Comparison of ENCODE assay signal across 15 cellular contexts in genomic region chr9:121674952-121675351, GRCh38. TPM values are rescaled to one million over a fixed set of nuclear protein-coding genes. Genes with fewer than 3 reads are reported as not detected.
DNase-seq lines count a peak whose midpoint lies in the region; ATAC-seq and TF ChIP-seq lines count a peak whose summit lies in the region.
"Had no signal": no experiment of that assay in that cellular context is flagged by ENCODE, and none has a peak within 500 bp of the region (broad histone marks: within the 10 kb centered on the region; RNA-seq: fewer than 3 reads in every experiment).

No MANE protein-coding gene starts in this region.

- H3K9me3 Mint-ChIP-seq in activated CD8-positive, alpha-beta T cell treated with anti-CD3 and anti-CD28 coated beads for 36 hours, result no peaks in the 10 kb centered on the region
- H3K9me3 Mint-ChIP-seq in activated CD8-positive, alpha-beta T cell treated with anti-CD3 and anti-CD28 coated beads, Interleukin-2, amount 10 ng/mL, durations not matched to agents 7 days and 5 days (ENCODE audit: insufficient read depth), result no peaks in the 10 kb centered on the region
- H3K9me3 Mint-ChIP-seq: activated T-cell treated with anti-CD3 and anti-CD28 coated beads, Interleukin-2, amount 50 U/mL, for 24 hours had no signal

- CTCF ChIA-PET in activated CD8-positive, alpha-beta T cell treated with anti-CD3 and anti-CD28 coated beads for 36 hours (lab: Charles Lee), result interaction anchor here (1.8 kb wide), 1 partner anchor 9 kb away, joined by 6 read pairs; no protein-coding TSS in a partner anchor
- CTCF ChIA-PET in activated CD8-positive, alpha-beta T cell treated with anti-CD3 and anti-CD28 coated beads, Interleukin-2, amount 10 ng/mL, durations not matched to agents 7 days and 5 days (lab: Charles Lee), result no interaction called here
- CTCF ChIA-PET in SK-N-SH (lab: Yijun Ruan, JAX), result interaction anchor here (0.6 to 13.8 kb wide), 10 partner anchors 10 to 124 kb away, joined by 3 to 194 read pairs (median 4); no protein-coding TSS in a partner anchor

- no peak for TF ChIP-seq EP300 in SK-N-SH (IDR thresholded peaks at IDR 0.05; ENCODE audit: borderline replicate concordance in 1 of 2, low read depth in 1 of 2, low read length in 1 of 2)

- no peaks in the 10 kb centered on the region for H3F3A ChIP-seq in SK-N-SH (replicated peaks; ENCODE audit: insufficient read depth)

- H3K4me1 Mint-ChIP-seq in activated CD8-positive, alpha-beta T cell treated with anti-CD3 and anti-CD28 coated beads for 36 hours (ENCODE audit: low read depth), result no peaks in the 10 kb centered on the region
- no peaks in the 10 kb centered on the region for H3K4me1 Mint-ChIP-seq in activated CD8-positive, alpha-beta T cell treated with anti-CD3 and anti-CD28 coated beads, Interleukin-2, amount 10 ng/mL, durations not matched to agents 7 days and 5 days (ENCODE audit: low read depth)

- no peaks in the 10 kb centered on the region for H3K79me2 ChIP-seq in SK-N-SH (ENCODE audit: insufficient read depth)

- H3K9ac ChIP-seq in SK-N-SH, result no peak overlapping the region

- no peaks in the 10 kb centered on the region for H3K27me3 ChIP-seq in SK-N-SH (ENCODE audit: insufficient read depth)
- H3K27me3 ChIP-seq in foreskin keratinocyte, result peaks cover 25% of the 10 kb centered on the region
- H3K27me3 ChIP-seq in spleen (replicated peaks in 1 of 7), result peaks cover 0 to 3% (median 0%) of the 10 kb centered on the region in 7 donors
- H3K27me3 ChIP-seq: heart right ventricle, upper lobe of left lung had no signal

- ATAC-seq in activated CD8-positive, alpha-beta T cell treated with anti-CD3 and anti-CD28 coated beads for 36 hours, result no peak
- ATAC-seq in activated CD8-positive, alpha-beta T cell treated with anti-CD3 and anti-CD28 coated beads, Interleukin-2, amount 10 ng/mL, durations not matched to agents 7 days and 5 days, result no peak
- ATAC-seq in foreskin keratinocyte, result peak; percentile 62
- no peak for ATAC-seq in GM18517 (IDR thresholded peaks at IDR 0.05; ENCODE audit: unreplicated experiment)

- no peaks in the 10 kb centered on the region for H3K36me3 ChIP-seq in SK-N-SH (replicated peaks in 1 of 2; ENCODE audit: control insufficient read depth in 1 of 2, insufficient read depth in 2 of 2, low read length in 1 of 2)
- peaks cover 0 to 5% (median 0%) of the 10 kb centered on the region in 6 donors for H3K36me3 ChIP-seq in spleen

- TF ChIP-seq RAD21 in SK-N-SH (IDR thresholded peaks at IDR 0.05; ENCODE audit: low read length), result no peak

- peaks cover 6% of the 10 kb centered on the region; the same call in 1 of the 2 replicates for H4K20me1 ChIP-seq in SK-N-SH (ENCODE audit: insufficient read depth)

- TF ChIP-seq CTCF in activated CD8-positive, alpha-beta T cell treated with anti-CD3 and anti-CD28 coated beads for 36 hours (IDR thresholded peaks at IDR 0.05), result no peak
- TF ChIP-seq CTCF in SK-N-SH (IDR thresholded peaks at IDR 0.05) (no peak), foreskin keratinocyte (conservative IDR thresholded peaks at IDR 0.05) (no peak), spleen (IDR thresholded peaks at IDR 0.05 in 8 of 11, conservative IDR thresholded peaks at IDR 0.05 in 3 of 11) (no peak)

- H3K4me3 Mint-ChIP-seq in activated CD8-positive, alpha-beta T cell treated with anti-CD3 and anti-CD28 coated beads for 36 hours, result no peak overlapping the region
- H3K4me3 Mint-ChIP-seq in activated CD8-positive, alpha-beta T cell treated with anti-CD3 and anti-CD28 coated beads, Interleukin-2, amount 10 ng/mL, durations not matched to agents 7 days and 5 days, result no peak overlapping the region
- H3K4me3 Mint-ChIP-seq: activated T-cell treated with anti-CD3 and anti-CD28 coated beads, Interleukin-2, amount 50 U/mL, for 24 hours had no signal

- peaks cover 8% of the 10 kb centered on the region for H3K27me3 Mint-ChIP-seq in activated CD8-positive, alpha-beta T cell treated with anti-CD3 and anti-CD28 coated beads for 36 hours
- H3K27me3 Mint-ChIP-seq in activated CD8-positive, alpha-beta T cell treated with anti-CD3 and anti-CD28 coated beads, Interleukin-2, amount 10 ng/mL, durations not matched to agents 7 days and 5 days (ENCODE audit: low read depth), result peaks cover 2% of the 10 kb centered on the region

- 40% methylated on average over 4 of the region's 6 CpGs for WGBS in SK-N-SH (ENCODE audit: low lambda C conversion rate)
- 39 to 68% (median 50%) methylated on average over 5 to 6 of the region's 6 CpGs for WGBS in spleen, 5 donors

- H3K27ac ChIP-seq in SK-N-SH (ENCODE audit: low read depth in 2 of 2, low read length in 1 of 2) (no peak overlapping the region; a peak in 1 of 4 replicates), foreskin keratinocyte (no peak overlapping the region), spleen (no peak overlapping the region)
- H3K27ac ChIP-seq: upper lobe of left lung had no signal

- no peak overlapping the region for H3K27ac Mint-ChIP-seq in activated CD8-positive, alpha-beta T cell treated with anti-CD3 and anti-CD28 coated beads for 36 hours
- H3K27ac Mint-ChIP-seq in activated CD8-positive, alpha-beta T cell treated with anti-CD3 and anti-CD28 coated beads, Interleukin-2, amount 10 ng/mL, durations not matched to agents 7 days and 5 days, result no peak overlapping the region
- H3K27ac Mint-ChIP-seq: activated T-cell treated with anti-CD3 and anti-CD28 coated beads, Interleukin-2, amount 50 U/mL, for 24 hours had no signal

- H3K9me3 ChIP-seq in SK-N-SH (no peaks in the 10 kb centered on the region), spleen (no peaks in the 10 kb centered on the region)
- H3K9me3 ChIP-seq: upper lobe of left lung had no signal

- intact Hi-C loops in activated CD8-positive, alpha-beta T cell treated with anti-CD3 and anti-CD28 coated beads for 36 hours (cut with micrococcal nuclease), result no loop called here
- intact Hi-C loops in spleen (cut with DNase I; ENCODE audit: low total_unique reads), result no loop called here

- TF ChIP-seq POLR2A in spleen (IDR thresholded peaks at IDR 0.05), result no peak

- H3K4me1 ChIP-seq in SK-N-SH (ENCODE audit: control insufficient read depth in 1 of 2, insufficient read depth in 2 of 2, low read depth in 1 of 2, low read length in 1 of 2), result peaks cover 19 to 25% of the 10 kb centered on the region in 2 experiments; a peak in 3 of 4 replicates
- no peaks in the 10 kb centered on the region for H3K4me1 ChIP-seq in foreskin keratinocyte
- peaks cover 0 to 5% (median 0%) of the 10 kb centered on the region in 6 donors for H3K4me1 ChIP-seq in spleen
- H3K4me1 ChIP-seq: upper lobe of left lung had no signal

- no peak overlapping the region for H2AFZ ChIP-seq in SK-N-SH (ENCODE audit: low read depth)

- H3K4me3 ChIP-seq in SK-N-SH (ENCODE audit: low read depth in 2 of 2, low read length in 1 of 2), result no peak overlapping the region
- no peak overlapping the region for H3K4me3 ChIP-seq in spleen
- H3K4me3 ChIP-seq: heart right ventricle, lung, upper lobe of left lung had no signal

- POLR2A ChIA-PET in activated CD8-positive, alpha-beta T cell treated with anti-CD3 and anti-CD28 coated beads for 36 hours (lab: Charles Lee), result no interaction called here
- POLR2A ChIA-PET in activated CD8-positive, alpha-beta T cell treated with anti-CD3 and anti-CD28 coated beads, Interleukin-2, amount 10 ng/mL, durations not matched to agents 7 days and 5 days (lab: Charles Lee), result no interaction called here
- POLR2A ChIA-PET in SK-N-SH (lab: Yijun Ruan, JAX), result no interaction called here

- peak overlapping the region; percentile 54; the same call in 1 of the 2 replicates for H3K4me2 ChIP-seq in SK-N-SH

- H3K9me2 ChIP-seq in SK-N-SH, result no peaks in the 10 kb centered on the region

- H3K36me3 Mint-ChIP-seq in activated CD8-positive, alpha-beta T cell treated with anti-CD3 and anti-CD28 coated beads for 36 hours (ENCODE audit: low read depth), result no peaks in the 10 kb centered on the region
- H3K36me3 Mint-ChIP-seq in activated CD8-positive, alpha-beta T cell treated with anti-CD3 and anti-CD28 coated beads, Interleukin-2, amount 10 ng/mL, durations not matched to agents 7 days and 5 days (ENCODE audit: low read depth), result no peaks in the 10 kb centered on the region

- peak; percentile 20 for DNase-seq in activated CD8-positive, alpha-beta T cell treated with anti-CD3 and anti-CD28 coated beads for 36 hours
- DNase-seq in activated CD8-positive, alpha-beta T cell treated with anti-CD3 and anti-CD28 coated beads, Interleukin-2, amount 10 ng/mL, durations not matched to agents 7 days and 5 days, result no peak
- no peak for DNase-seq in SK-N-SH
- no peak for DNase-seq in foreskin keratinocyte
- peak; percentile 1 for DNase-seq in spleen
- DNase-seq in SIG-M5 (lab: John Stamatoyannopoulos, UW), result no peak
- no peak for DNase-seq in activated gamma-delta T cell (lab: John Stamatoyannopoulos, UW)
- DNase-seq: activated CD4-positive, CD25-positive, alpha-beta regulatory T cell; activated T-cell treated with anti-CD3 and anti-CD28 coated beads, Interleukin-2, amount 50 U/mL, for 24 hours; heart right ventricle; NCI-H146; NCI-H748 treated with DMSO at 0.1 percent for 48 hours; upper lobe of left lung had no signal

TF ChIP-seq in SK-N-SH, 30 proteins besides CTCF, POLR2A, EP300 and RAD21:
- peak; percentile 80 for TF ChIP-seq FOSL2 (IDR thresholded peaks at IDR 0.05; ENCODE audit: borderline replicate concordance, low read depth)
- TF ChIP-seq CHD2 (IDR thresholded peaks at IDR 0.05; ENCODE audit: low read length, partially characterized antibody), result no peak
- TF ChIP-seq TCF12 (IDR thresholded peaks at IDR 0.05), result peak; percentile 18; the same call in 1 of the 2 replicates
- peak; percentile 73 for TF ChIP-seq PBX3 (IDR thresholded peaks at IDR 0.05)
- TF ChIP-seq JUND (IDR thresholded peaks at IDR 0.05), result peak; percentile 58
TF ChIP-seq in SK-N-SH: peak in this region for 4.

RNA-seq across cellular contexts. Expression of gene DAB2IP, which starts 23.5 kb away (rescaled TPM):
- 1 to 10 TPM in 1 of 2 experiments, under 1 TPM in 1; 0.54 to 1.5 TPM for total RNA-seq in activated CD8-positive, alpha-beta T cell treated with anti-CD3 and anti-CD28 coated beads for 36 hours
- total RNA-seq in activated CD8-positive, alpha-beta T cell treated with anti-CD3 and anti-CD28 coated beads, Interleukin-2, amount 10 ng/mL, durations not matched to agents 7 days and 5 days, result under 1 TPM; 0.08 to 0.13 TPM
- polyA plus RNA-seq in SK-N-SH (2012; rRNA removed) (21.4 and 25.4 TPM in 2 replicates), foreskin keratinocyte (12.5 and 14.1 TPM in 2 replicates), spleen (10 to 100 TPM in 1 of 3 donors, 1 to 10 TPM in 2; 5.0 to 24.2 (median 6.0) TPM)
- polyA plus RNA-seq in SK-N-SH (2012; cell fraction: cytosol; rRNA removed), result 9.4 and 15.4 TPM in 2 replicates
- 30.4 and 34.4 TPM in 2 replicates for polyA plus RNA-seq in SK-N-SH (2012; cell fraction: nucleus; rRNA removed)
- total RNA-seq in foreskin keratinocyte (26.5 and 26.6 TPM in 2 replicates), spleen (10 to 100 TPM; 34.1 to 83.0 (median 48.5) TPM)

Comparison
In these comparisons a context has a peak if more than half of its experiments do, and no peak if none do; other contexts are left out.
1. DNase-seq: peak in activated CD8-positive, alpha-beta T cell treated with anti-CD3 and anti-CD28 coated beads for 36 hours (single experiment) and spleen (single experiment); none in activated CD8-positive, alpha-beta T cell treated with anti-CD3 and anti-CD28 coated beads, Interleukin-2, amount 10 ng/mL, durations not matched to agents 7 days and 5 days (single experiment), SK-N-SH (single experiment), foreskin keratinocyte (0 of 2), SIG-M5 (single experiment) and activated gamma-delta T cell (single experiment).
2. RNA of gene DAB2IP, which starts 23.5 kb away (total RNA-seq): 34.1 to 83.0 TPM in spleen and 26.5 to 26.6 TPM in foreskin keratinocyte; 0.54 to 1.5 TPM in activated CD8-positive, alpha-beta T cell treated with anti-CD3 and anti-CD28 coated beads for 36 hours and 0.08 to 0.13 TPM in activated CD8-positive, alpha-beta T cell treated with anti-CD3 and anti-CD28 coated beads, Interleukin-2, amount 10 ng/mL, durations not matched to agents 7 days and 5 days; every median in the first group is over 10 times any median in the second.